13 cellular contexts compared by ENCODE assay signal in the genomic region with DNA sequence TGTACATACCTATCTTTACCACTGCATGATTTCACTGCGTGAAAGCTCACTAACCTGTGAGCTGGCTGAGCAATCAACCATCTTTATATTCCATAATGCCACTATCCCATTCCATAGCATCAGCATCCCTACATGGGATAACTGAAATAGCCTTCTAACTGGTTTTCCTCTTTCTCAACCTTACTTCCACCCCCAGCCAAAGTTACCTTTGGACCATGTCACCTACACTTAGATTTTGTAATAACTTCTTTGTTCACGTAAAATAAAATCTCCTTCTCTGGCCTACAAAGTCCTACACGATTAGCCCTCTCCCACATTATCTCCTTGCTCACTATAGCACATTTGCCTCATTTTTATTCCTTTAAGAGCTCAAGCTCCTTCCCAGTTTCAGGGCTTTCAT. TPM values are rescaled to one million over a fixed set of nuclear protein-coding genes. Genes with fewer than 3 reads are reported as not detected.
DNase-seq lines count a peak whose midpoint lies in the region; ATAC-seq, FAIRE-seq and TF ChIP-seq lines count a peak whose summit lies in the region.
"Had no signal": no experiment of that assay in that cellular context is flagged by ENCODE, and none has a peak within 500 bp of the region (broad histone marks: within the 10 kb centered on the region; RNA-seq: fewer than 3 reads in every experiment).

No MANE protein-coding gene starts in this region.

- FAIRE-seq in K562 (lab: Jason Lieb, UNC): peak; percentile 19
- FAIRE-seq: A204.1 had no signal

- intact Hi-C loops in K562 (cut with micrococcal nuclease): loop anchor here (2.0 kb wide), 1 partner anchor 17 kb away; a partner anchor contains a TSS

- H3K27ac Mint-ChIP-seq in T-helper 2 cell treated with Interferon-gamma antibody and Interleukin-4, amounts not matched to agents 5 μg/mL and 100 μg/mL, for 36 hours: peak overlapping the region; percentile 67

- in situ Hi-C loops in K562 (cut with MboI): loop anchor here (25.0 kb wide), 1 partner anchor 333 kb away; no protein-coding TSS in a partner anchor

- DNase-seq in T-helper 2 cell treated with Interferon-gamma antibody and Interleukin-4, amounts not matched to agents 5 μg/mL and 100 μg/mL, for 36 hours (ENCODE audit: low spot score): no peak
- DNase-seq in T-helper 2 cell (no peak), Karpas-422 (peak; percentile 28), K562 (ENCODE audit: extremely low read depth in 1 of 4, low spot score in 3 of 4) (no peak), NCI-H446 (lab: John Stamatoyannopoulos, UW) (no peak), SIG-M5 (lab: John Stamatoyannopoulos, UW) (no peak)
- DNase-seq: NCI-H1092 treated with DMSO at 0.1 percent for 48 hours; NCI-H526 treated with DMSO at 0.1 percent for 48 hours; stimulated activated CD4-positive, alpha-beta T cell treated with anti-CD3 and anti-CD28 coated beads, Interleukin-2, amount 100 ng/mL, for 24 hours had no signal

- H3K4me3 ChIP-seq in Karpas-422 (ENCODE audit: low read length) (no peak overlapping the region; the same call in 1 of the 2 replicates), K562 (peak overlapping the region; percentile 4; the same call in 1 of the 2 replicates), neural cell (ENCODE audit: low read length) (peak overlapping the region; percentile 78)

- TF ChIP-seq EP300 in K562 (IDR thresholded peaks at IDR 0.05; ENCODE audit: low read length): no peak
- TF ChIP-seq EP300 in neural cell (conservative IDR thresholded peaks at IDR 0.05; ENCODE audit: poor library complexity, severe bottlenecking): no peak

- peak overlapping the region; percentile 71 for H3K4me3 Mint-ChIP-seq in T-helper 2 cell treated with Interferon-gamma antibody and Interleukin-4, amounts not matched to agents 5 μg/mL and 100 μg/mL, for 36 hours

- H3K4me2 ChIP-seq in Karpas-422 (ENCODE audit: low read depth, low read length, poor library complexity, severe bottlenecking): peak overlapping the region; percentile 87
- peak overlapping the region; percentile 16 for H3K4me2 ChIP-seq in K562 (ENCODE audit: insufficient read depth, low read length)
- no peak overlapping the region for H3K4me2 ChIP-seq in neural cell (ENCODE audit: low read length)

- H3F3A ChIP-seq in neural cell (ENCODE audit: insufficient read depth, low read length, poor library complexity, severe bottlenecking): no peaks in the 10 kb centered on the region

- TF ChIP-seq POLR2A in K562 (conservative IDR thresholded peaks at IDR 0.05): no peak

- H3K9ac ChIP-seq in Karpas-422 (ENCODE audit: low read length) (no peak overlapping the region), K562 (ENCODE audit: insufficient read depth in 1 of 2, low read depth in 2 of 2, low read length in 2 of 2) (peak overlapping the region in 1 of 2 experiments; percentile 19; a peak in 1 of 4 replicates), neural cell (ENCODE audit: low read length) (no peak overlapping the region)

- peaks cover 54% of the 10 kb centered on the region for H3K4me1 Mint-ChIP-seq in T-helper 2 cell treated with Interferon-gamma antibody and Interleukin-4, amounts not matched to agents 5 μg/mL and 100 μg/mL, for 36 hours (ENCODE audit: low read depth)

- no peak for ATAC-seq in K562
- no peak for ATAC-seq in GM19328 (IDR thresholded peaks at IDR 0.05; ENCODE audit: unreplicated experiment)

- POLR2A ChIA-PET in K562 (lab: Yijun Ruan, JAX): interaction anchor here (1.0 to 1.8 kb wide), 3 partner anchors 17 to 59 kb away, joined by 3 to 8 read pairs (median 3); no protein-coding TSS in a partner anchor

- no peaks in the 10 kb centered on the region for H3K9me1 ChIP-seq in K562 (ENCODE audit: control insufficient read depth, insufficient read depth, low read length)

- no peaks in the 10 kb centered on the region for H3K9me3 Mint-ChIP-seq in T-helper 2 cell treated with Interferon-gamma antibody and Interleukin-4, amounts not matched to agents 5 μg/mL and 100 μg/mL, for 36 hours

- TF ChIP-seq RAD21 in K562 (CRISPR knock-in tag; conservative IDR thresholded peaks at IDR 0.05 in 1 of 2, IDR thresholded peaks at IDR 0.05 in 1 of 2) (no peak), neural cell (conservative IDR thresholded peaks at IDR 0.05) (no peak)

- H4K20me1 ChIP-seq in Karpas-422 (ENCODE audit: insufficient read depth, low read depth, low read length): peaks cover 7% of the 10 kb centered on the region; the same call in 1 of the 2 replicates
- peaks cover 13% of the 10 kb centered on the region; the same call in 1 of the 2 replicates for H4K20me1 ChIP-seq in K562 (replicated peaks; ENCODE audit: control insufficient read depth, insufficient read depth, low read length)
- no peaks in the 10 kb centered on the region for H4K20me1 ChIP-seq in neural cell (ENCODE audit: insufficient read depth)

- H3K27me3 ChIP-seq in Karpas-422 (ENCODE audit: low read length): no peaks in the 10 kb centered on the region
- no peaks in the 10 kb centered on the region for H3K27me3 ChIP-seq in K562 (ENCODE audit: control insufficient read depth in 2 of 2, insufficient read depth in 2 of 2, low read length in 2 of 2)
- H3K27me3 ChIP-seq in neural cell (ENCODE audit: insufficient read depth, low read depth, low read length): no peaks in the 10 kb centered on the region

- H3K79me2 ChIP-seq in Karpas-422 (ENCODE audit: low read length) (peaks cover 98% of the 10 kb centered on the region), K562 (ENCODE audit: control insufficient read depth, insufficient read depth, low read length) (peaks cover 92% of the 10 kb centered on the region), neural cell (replicated peaks; ENCODE audit: insufficient read depth, low read length) (peaks cover 61% of the 10 kb centered on the region)

- peaks cover 73% of the 10 kb centered on the region for H3K4me1 ChIP-seq in Karpas-422 (ENCODE audit: low read length)
- peaks cover 0 to 15% of the 10 kb centered on the region in 2 experiments; a peak in 4 of 5 replicates for H3K4me1 ChIP-seq in K562 (replicated peaks in 1 of 2; ENCODE audit: control insufficient read depth in 2 of 2, insufficient read depth in 2 of 2, low read length in 2 of 2)

- no TSS peak for BruUV-seq in K562 (replicated peaks; lab: Mats Ljungman, UMichigan)

- H3K9me3 ChIP-seq in Karpas-422 (ENCODE audit: low read length): no peaks in the 10 kb centered on the region
- H3K9me3 ChIP-seq in K562 (replicated peaks; ENCODE audit: control insufficient read depth, insufficient read depth, low read depth, low read length): no peaks in the 10 kb centered on the region
- no peaks in the 10 kb centered on the region for H3K9me3 ChIP-seq in neural cell (ENCODE audit: low read length)

- H2AFZ ChIP-seq in Karpas-422 (ENCODE audit: low read length) (no peak overlapping the region), K562 (ENCODE audit: low read depth, low read length) (no peak overlapping the region), neural cell (ENCODE audit: low read depth, low read length) (no peak overlapping the region)

- H3K36me3 ChIP-seq in Karpas-422 (ENCODE audit: insufficient read depth, low read length) (peaks cover 28% of the 10 kb centered on the region), K562 (ENCODE audit: control insufficient read depth, insufficient read depth, low read length) (peaks cover 64% of the 10 kb centered on the region), neural cell (ENCODE audit: insufficient read depth, low read length) (no peaks in the 10 kb centered on the region)

- TF ChIP-seq CTCF in K562 (IDR thresholded peaks at IDR 0.05 in 2 of 3, conservative IDR thresholded peaks at IDR 0.05 in 1 of 3; ENCODE audit: insufficient read depth in 2 of 3, low read depth in 1 of 3, low read length in 3 of 3) (no peak), neural cell (IDR thresholded peaks at IDR 0.05; ENCODE audit: poor library complexity, severe bottlenecking) (no peak)

- CTCF ChIA-PET in K562 (lab: Yijun Ruan, JAX; ENCODE audit: low intra/inter-chr PET ratio): no interaction called here

- H3K27me3 Mint-ChIP-seq in T-helper 2 cell treated with Interferon-gamma antibody and Interleukin-4, amounts not matched to agents 5 μg/mL and 100 μg/mL, for 36 hours (ENCODE audit: low read depth): no peaks in the 10 kb centered on the region
- H3K27me3 Mint-ChIP-seq: progenitor cell of endocrine pancreas had no signal

- no peak overlapping the region for H3K27ac ChIP-seq in Karpas-422 (ENCODE audit: low read length)
- no peak overlapping the region for H3K27ac ChIP-seq in K562 (ENCODE audit: extremely low read depth, low read depth, low read length)
- H3K27ac ChIP-seq in neural cell (ENCODE audit: low read length): no peak overlapping the region

- peaks cover 40% of the 10 kb centered on the region for H3K36me3 Mint-ChIP-seq in T-helper 2 cell treated with Interferon-gamma antibody and Interleukin-4, amounts not matched to agents 5 μg/mL and 100 μg/mL, for 36 hours (ENCODE audit: low read depth)

- H3K9me2 ChIP-seq in Karpas-422 (replicated peaks; ENCODE audit: insufficient read depth, low read length) (no peaks in the 10 kb centered on the region), neural cell (ENCODE audit: insufficient read depth, low read length) (no peaks in the 10 kb centered on the region)

- 50% methylated on average over 3 of the region's 3 CpGs for WGBS in K562 (ENCODE audit: insufficient coverage, low coverage, missing lambda C conversion rate)

RNA-seq across cellular contexts. Expression of a gene that starts 2.5 kb away (rescaled TPM):
- 13.2 and 97.1 TPM in 2 replicates for total RNA-seq in Karpas-422 (2014; rRNA removed; shearing (Covaris generic); ENCODE audit: low replicate concordance)
- total RNA-seq in K562 (2011; cell fraction: chromatin; rRNA removed; ENCODE audit: low replicate concordance): 16.0 and 45.2 TPM in 2 replicates
- 15.5 and 16.6 TPM in 2 replicates for total RNA-seq in K562 (2011; cell fraction: nucleolus; rRNA removed)
- total RNA-seq in K562 (2011; cell fraction: nucleoplasm; rRNA removed): 32.4 and 41.8 TPM in 2 replicates
- total RNA-seq in K562 (2014; rRNA removed): 88.7 and 91.7 TPM in 2 replicates
- total RNA-seq in K562 (2014; rRNA removed; fragmentation: Illumina TruSeq; extraction: Trizol): 274 and 308 TPM in 2 replicates
- total RNA-seq in K562 (2015; rRNA removed; fragmentation: Illumina TruSeq; extraction: Trizol): 149 and 162 TPM in 2 replicates
- 184 and 200 TPM in 2 replicates for total RNA-seq in K562 (2021)
- 291 and 412 TPM in 2 replicates for polyA plus RNA-seq in K562 (2011; rRNA removed)
- polyA plus RNA-seq in K562 (2011; cell fraction: cytosol; rRNA removed): 71.1 and 145 TPM in 2 replicates
- polyA plus RNA-seq in K562 (2011; cell fraction: nucleus; rRNA removed): 26.1 and 65.3 TPM in 2 replicates
- 198 and 258 TPM in 2 replicates for polyA plus RNA-seq in K562 (2012)
- 145 and 154 TPM in 2 replicates for polyA plus RNA-seq in K562 (2014; fragmentation: Illumina TruSeq; extraction: Trizol)
- 1,000 to 10,000 TPM in 1 of 2 experiments, 100 to 1,000 TPM in 1; 887 to 1,070 TPM for polyA plus RNA-seq in K562 (2014; fragmentation: Nextera tagmentation; extraction: Ambion mirVana)
- polyA plus RNA-seq in K562 (2014; rRNA removed): 174 and 213 TPM in 2 replicates
- 94.8 and 103 TPM in 2 replicates for polyA minus RNA-seq in K562 (2011; rRNA and poly(A)+ RNA removed)
- polyA minus RNA-seq in K562 (2011; cell fraction: cytosol; rRNA and poly(A)+ RNA removed): 52.1 and 55.2 TPM in 2 replicates
- polyA minus RNA-seq in K562 (2011; cell fraction: nucleus; rRNA and poly(A)+ RNA removed): 12.5 and 19.8 TPM in 2 replicates
- 191 and 225 TPM in 2 replicates for polyA plus RNA-seq in neural cell
- polyA minus RNA-seq in neural cell: 59.6 and 80.5 TPM in 2 replicates

RNA-seq across cellular contexts. Expression of a gene that starts 2.7 kb away (rescaled TPM):
- total RNA-seq in Karpas-422 (2014; rRNA removed; shearing (Covaris generic); ENCODE audit: low replicate concordance): 41.6 and 67.6 TPM in 2 replicates
- total RNA-seq in K562 (2011; cell fraction: chromatin; rRNA removed; ENCODE audit: low replicate concordance): 39.3 and 104 TPM in 2 replicates
- 27.3 and 33.6 TPM in 2 replicates for total RNA-seq in K562 (2011; cell fraction: nucleolus; rRNA removed)
- 59.0 and 64.3 TPM in 2 replicates for total RNA-seq in K562 (2011; cell fraction: nucleoplasm; rRNA removed)
- 104 and 111 TPM in 2 replicates for total RNA-seq in K562 (2014; rRNA removed)
- total RNA-seq in K562 (2014; rRNA removed; fragmentation: Illumina TruSeq; extraction: Trizol): 138 and 139 TPM in 2 replicates
- 109 and 120 TPM in 2 replicates for total RNA-seq in K562 (2015; rRNA removed; fragmentation: Illumina TruSeq; extraction: Trizol)
- total RNA-seq in K562 (2021): 75.5 and 86.0 TPM in 2 replicates
- polyA plus RNA-seq in K562 (2011; rRNA removed): 95.4 and 113 TPM in 2 replicates
- polyA plus RNA-seq in K562 (2011; cell fraction: cytosol; rRNA removed): 38.5 and 52.8 TPM in 2 replicates
- 86.8 and 172 TPM in 2 replicates for polyA plus RNA-seq in K562 (2011; cell fraction: nucleus; rRNA removed)
- polyA plus RNA-seq in K562 (2012): 48.6 and 76.2 TPM in 2 replicates
- polyA plus RNA-seq in K562 (2014; fragmentation: Illumina TruSeq; extraction: Trizol): 134 and 140 TPM in 2 replicates
- 100 to 1,000 TPM; 341 to 351 TPM for polyA plus RNA-seq in K562 (2014; fragmentation: Nextera tagmentation; extraction: Ambion mirVana)
- polyA plus RNA-seq in K562 (2014; rRNA removed): 145 and 162 TPM in 2 replicates
- polyA minus RNA-seq in K562 (2011; rRNA and poly(A)+ RNA removed): 44.0 and 49.0 TPM in 2 replicates
- 16.0 and 20.2 TPM in 2 replicates for polyA minus RNA-seq in K562 (2011; cell fraction: cytosol; rRNA and poly(A)+ RNA removed)
- polyA minus RNA-seq in K562 (2011; cell fraction: nucleus; rRNA and poly(A)+ RNA removed): 22.1 and 46.5 TPM in 2 replicates
- 186 and 193 TPM in 2 replicates for polyA plus RNA-seq in neural cell
- 56.5 and 74.1 TPM in 2 replicates for polyA minus RNA-seq in neural cell

RNA-seq across cellular contexts. Expression of a gene that starts 17.6 kb away (rescaled TPM):
- 1.1 and 1.8 TPM in 2 replicates for total RNA-seq in Karpas-422 (2014; rRNA removed; shearing (Covaris generic); ENCODE audit: low replicate concordance)
- total RNA-seq in K562 (2011; cell fraction: chromatin; rRNA removed; ENCODE audit: low replicate concordance): 6.8 and 19.1 TPM in 2 replicates
- total RNA-seq in K562 (2011; cell fraction: nucleolus; rRNA removed): 2.8 and 5.7 TPM in 2 replicates
- 5.9 and 12.0 TPM in 2 replicates for total RNA-seq in K562 (2011; cell fraction: nucleoplasm; rRNA removed)
- total RNA-seq in K562 (2014; rRNA removed) (1.2 and 1.9 TPM in 2 replicates), K562 (2014; rRNA removed; fragmentation: Illumina TruSeq; extraction: Trizol) (2.9 TPM in 2 replicates), K562 (2015; rRNA removed; fragmentation: Illumina TruSeq; extraction: Trizol) (2.0 and 2.3 TPM in 2 replicates), K562 (2021) (3.4 and 4.4 TPM in 2 replicates)
- polyA plus RNA-seq in K562 (2011; rRNA removed) (3.0 and 4.7 TPM in 2 replicates), K562 (2014; fragmentation: Illumina TruSeq; extraction: Trizol) (1.8 and 2.7 TPM in 2 replicates), K562 (2014; fragmentation: Nextera tagmentation; extraction: Ambion mirVana) (1 to 10 TPM; 1.3 to 1.9 TPM), K562 (2014; rRNA removed) (1.3 and 5.5 TPM in 2 replicates), neural cell (3.9 and 5.0 TPM in 2 replicates)
- polyA plus RNA-seq in K562 (2011; cell fraction: cytosol; rRNA removed): 1.4 and 2.1 TPM in 2 replicates
- polyA plus RNA-seq in K562 (2011; cell fraction: nucleus; rRNA removed): 2.0 and 3.2 TPM in 2 replicates
- polyA plus RNA-seq in K562 (2012): 2.2 and 3.1 TPM in 2 replicates
- polyA minus RNA-seq in K562 (2011; rRNA and poly(A)+ RNA removed): 3.3 and 5.8 TPM in 2 replicates
- 0.55 and 1.4 TPM in 2 replicates for polyA minus RNA-seq in K562 (2011; cell fraction: cytosol; rRNA and poly(A)+ RNA removed)
- 8.8 and 16.8 TPM in 2 replicates for polyA minus RNA-seq in K562 (2011; cell fraction: nucleus; rRNA and poly(A)+ RNA removed)
- polyA minus RNA-seq in neural cell: 18.7 and 24.0 TPM in 2 replicates
